Comparison of ENCODE assay signal across 12 cellular contexts in the genomic region with DNA sequence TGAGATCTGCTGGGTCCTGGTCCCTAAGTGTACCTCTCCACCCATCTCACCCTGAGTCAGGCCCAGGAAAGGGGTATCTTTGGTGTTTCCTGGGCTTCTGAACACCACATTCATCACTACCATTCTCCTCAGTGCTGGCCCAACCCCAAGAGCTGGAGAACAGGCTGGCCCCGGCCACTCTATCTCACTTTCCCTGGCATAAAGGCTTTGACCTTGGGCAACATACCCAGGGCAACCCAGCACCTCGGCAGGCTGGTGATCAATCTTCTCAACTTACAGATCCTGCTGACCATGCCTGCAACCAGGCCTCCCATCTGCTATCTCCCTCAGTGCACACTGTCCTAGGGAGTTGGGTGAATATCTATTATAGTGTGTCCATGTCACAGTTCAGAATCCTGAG. TPM values are rescaled to one million over a fixed set of nuclear protein-coding genes. Genes with fewer than 3 reads are reported as not detected.
A peak's percentile ranks its signal among the peaks of the same experiment; 100 is the strongest.
DNase-seq lines count a peak whose midpoint lies in the region; ATAC-seq and TF ChIP-seq lines count a peak whose summit lies in the region.
"Had no signal": no experiment of that assay in that cellular context is flagged by ENCODE, and none has a peak within 500 bp of the region (broad histone marks: within the 10 kb centered on the region; RNA-seq: fewer than 3 reads in every experiment).

No MANE protein-coding gene starts in this region.

- WGBS in transverse colon (ENCODE audit: low coverage in 1 of 2), 2 donors, result 64% methylated on average over 2 of the region's 2 CpGs; no CpG with 5 or more reads in 1 of the 2 donors

- intact Hi-C loops in transverse colon (cut with DNase I; ENCODE audit: low total_unique reads), result loop anchor here (5.0 kb wide), 1 partner anchor 191 kb away; the partner anchor contains the start of gene CHST3

- H3K4me1 ChIP-seq in muscle layer of colon (ENCODE audit: insufficient read depth, low read length) (peaks cover 79% of the 10 kb centered on the region), transverse colon (peaks cover 58 to 83% (median 70%) of the 10 kb centered on the region in 4 donors)

- no peak for TF ChIP-seq CTCF in transverse colon (IDR thresholded peaks at IDR 0.05)

- H3K9me3 ChIP-seq in muscle layer of colon (ENCODE audit: low read length), result no peaks in the 10 kb centered on the region
- no peaks in the 10 kb centered on the region for H3K9me3 ChIP-seq in transverse colon

- H3K36me3 Mint-ChIP-seq in activated CD8-positive, alpha-beta memory T cell treated with anti-CD3 and anti-CD28 coated beads, Interleukin-2, amount 10 ng/mL, durations not matched to agents 7 days and 5 days, result peaks cover 17% of the 10 kb centered on the region

- in situ Hi-C loops in transverse colon (cut with MboI; ENCODE audit: low pct_ligation_motif_present in 1 of 4, low pct_unique_long_range_greater_than_20kb in 1 of 4, low sequenced_read_pairs in 3 of 4), result loop anchor here in 2 of 4 donors (10.0 kb wide), 2 partner anchors 46 to 56 kb away; partner anchors contain the start of gene C10orf105 (in 1 of the 2)

- peak overlapping the region; percentile 84 for H3K4me3 Mint-ChIP-seq in activated CD8-positive, alpha-beta memory T cell treated with anti-CD3 and anti-CD28 coated beads, Interleukin-2, amount 10 ng/mL, durations not matched to agents 7 days and 5 days

- peak overlapping the region; percentile 90 for H3K27ac Mint-ChIP-seq in activated CD8-positive, alpha-beta memory T cell treated with anti-CD3 and anti-CD28 coated beads, Interleukin-2, amount 10 ng/mL, durations not matched to agents 7 days and 5 days

- no peak for TF ChIP-seq EP300 in transverse colon (IDR thresholded peaks at IDR 0.05; ENCODE audit: low read depth)

- H3K9me3 Mint-ChIP-seq in activated CD8-positive, alpha-beta memory T cell treated with anti-CD3 and anti-CD28 coated beads, Interleukin-2, amount 10 ng/mL, durations not matched to agents 7 days and 5 days (ENCODE audit: low read depth), result no peaks in the 10 kb centered on the region

- peak overlapping the region in 1 of 2 donors; percentile 88 for H3K4me3 ChIP-seq in muscle layer of colon (ENCODE audit: low read depth in 1 of 2, low read length in 2 of 2)
- peak overlapping the region in 2 of 4 donors; percentile 58 to 86 for H3K4me3 ChIP-seq in transverse colon

- ATAC-seq in activated CD8-positive, alpha-beta memory T cell treated with anti-CD3 and anti-CD28 coated beads, Interleukin-2, amount 10 ng/mL, durations not matched to agents 7 days and 5 days, result no peak
- no peak for ATAC-seq in GM18870 (IDR thresholded peaks at IDR 0.05; ENCODE audit: unreplicated experiment)
- no peak for ATAC-seq in GM21515 (IDR thresholded peaks at IDR 0.05; ENCODE audit: unreplicated experiment)

- H3K27me3 ChIP-seq in muscle layer of colon (ENCODE audit: control insufficient read depth in 1 of 2, insufficient read depth in 2 of 2, low read length in 2 of 2), result no peaks in the 10 kb centered on the region
- H3K27me3 ChIP-seq in transverse colon, result no peaks in the 10 kb centered on the region

- peaks cover 84% of the 10 kb centered on the region for H3K4me1 Mint-ChIP-seq in activated CD8-positive, alpha-beta memory T cell treated with anti-CD3 and anti-CD28 coated beads, Interleukin-2, amount 10 ng/mL, durations not matched to agents 7 days and 5 days

- H3K36me3 ChIP-seq in muscle layer of colon (ENCODE audit: insufficient read depth, low read length) (no peaks in the 10 kb centered on the region), transverse colon (no peaks in the 10 kb centered on the region)

- DNase-seq in activated CD8-positive, alpha-beta memory T cell treated with anti-CD3 and anti-CD28 coated beads, Interleukin-2, amount 10 ng/mL, durations not matched to agents 7 days and 5 days, result no peak
- DNase-seq in activated CD8-positive, alpha-beta memory T cell treated with anti-CD3 and anti-CD28 coated beads for 24 hours, result no peak
- DNase-seq in caudate nucleus (lab: John Stamatoyannopoulos, UW) (no peak), transverse colon (no peak), kidney glomerular epithelial cell (lab: John Stamatoyannopoulos, UW) (no peak)
- DNase-seq: activated CD4-positive, alpha-beta T cell treated with anti-CD3 and anti-CD28 coated beads, Interleukin-2, amount 50 U/mL, for 1 hour; NCI-H1105 treated with DMSO at 0.1 percent for 48 hours; OCI-M1; stimulated activated CD4-positive, alpha-beta T cell treated with anti-CD3 and anti-CD28 coated beads, Interleukin-4, amount 100 ng/mL, for 1 hour had no signal

- CTCF ChIA-PET in activated CD8-positive, alpha-beta memory T cell treated with anti-CD3 and anti-CD28 coated beads, Interleukin-2, amount 10 ng/mL, durations not matched to agents 7 days and 5 days (lab: Charles Lee), result interaction anchor here (1.3 to 10.9 kb wide), 9 partner anchors 15 to 106 kb away, joined by 4 to 149 read pairs (median 35); no protein-coding TSS in a partner anchor

- H3K27ac ChIP-seq in caudate nucleus (ENCODE audit: low read depth, low read length), result peak overlapping the region; percentile 93
- H3K27ac ChIP-seq in muscle layer of colon (ENCODE audit: low read depth, low read length), result peak overlapping the region; percentile 90
- peak overlapping the region; percentile 91 to 98 (median 94) for H3K27ac ChIP-seq in transverse colon

- no peaks in the 10 kb centered on the region for H3K27me3 Mint-ChIP-seq in activated CD8-positive, alpha-beta memory T cell treated with anti-CD3 and anti-CD28 coated beads, Interleukin-2, amount 10 ng/mL, durations not matched to agents 7 days and 5 days

- TF ChIP-seq POLR2A in transverse colon (IDR thresholded peaks at IDR 0.05), result no peak

- peak overlapping the region; percentile 78 for H3K9ac ChIP-seq in muscle layer of colon (ENCODE audit: low read length)

RNA-seq across cellular contexts. Expression of gene VSIR, which starts 2.1 kb away (rescaled TPM):
- total RNA-seq in activated CD8-positive, alpha-beta memory T cell treated with anti-CD3 and anti-CD28 coated beads, Interleukin-2, amount 10 ng/mL, durations not matched to agents 7 days and 5 days, result 10 to 100 TPM; 37.8 to 68.4 TPM
- total RNA-seq in transverse colon, result 10 to 100 TPM; 54.3 to 77.0 (median 61.6) TPM

RNA-seq across cellular contexts. Expression of gene C10orf105, which starts 51.6 kb away (rescaled TPM):
- under 1 TPM; 0.18 to 0.26 TPM for total RNA-seq in activated CD8-positive, alpha-beta memory T cell treated with anti-CD3 and anti-CD28 coated beads, Interleukin-2, amount 10 ng/mL, durations not matched to agents 7 days and 5 days
- under 1 TPM in 1 of 4 donors, not detected in 3; 0.16 TPM for total RNA-seq in transverse colon
